In genomic region chr11:122802876-122803275, GRCh38 we compare ENCODE assay signal across 28 cellular contexts. TPM values are rescaled to one million over a fixed set of nuclear protein-coding genes. Genes with fewer than 3 reads are reported as not detected.
DNase-seq lines count a peak whose midpoint lies in the region; ATAC-seq and TF ChIP-seq lines count a peak whose summit lies in the region.
"Had no signal": no experiment of that assay in that cellular context is flagged by ENCODE, and none has a peak within 500 bp of the region (broad histone marks: within the 10 kb centered on the region; RNA-seq: fewer than 3 reads in every experiment).

No MANE protein-coding gene starts in this region.

- peak overlapping the region; percentile 59 for H3K27ac ChIP-seq in AG04450 (ENCODE audit: low read depth, low read length)
- peak overlapping the region; percentile 100 for H3K27ac ChIP-seq in mammary epithelial cell (ENCODE audit: insufficient read depth, low read depth, low read length)
- peak overlapping the region; percentile 73 for H3K27ac ChIP-seq in mesenchymal stem cell (ENCODE audit: low read length, poor library complexity, severe bottlenecking)
- H3K27ac ChIP-seq: KMS-11 had no signal

- no peaks in the 10 kb centered on the region for H3K27me3 ChIP-seq in AG04450 (ENCODE audit: control insufficient read depth, insufficient read depth, low read length)
- no peaks in the 10 kb centered on the region for H3K27me3 ChIP-seq in mammary epithelial cell (ENCODE audit: insufficient read depth, low read length)
- no peaks in the 10 kb centered on the region for H3K27me3 ChIP-seq in mesenchymal stem cell (ENCODE audit: control insufficient read depth in 1 of 2, insufficient read depth in 1 of 2, low read length in 2 of 2)
- H3K27me3 ChIP-seq: dorsolateral prefrontal cortex had no signal

- no peaks in the 10 kb centered on the region for H4K20me1 ChIP-seq in mammary epithelial cell (ENCODE audit: insufficient read depth, low read length)

- no peak overlapping the region for H3K14ac ChIP-seq in mesenchymal stem cell (ENCODE audit: low read length in 2 of 2)

- H3K9me3 ChIP-seq in AG04450 (ENCODE audit: control insufficient read depth, insufficient read depth, low read length) (no peaks in the 10 kb centered on the region), mammary epithelial cell (replicated peaks; ENCODE audit: insufficient read depth, low read length) (no peaks in the 10 kb centered on the region), mesenchymal stem cell (ENCODE audit: control insufficient read depth, low read length) (no peaks in the 10 kb centered on the region)

- peaks cover 52% of the 10 kb centered on the region for H3K4me1 ChIP-seq in mammary epithelial cell (ENCODE audit: insufficient read depth, low read length)
- peaks cover 14% of the 10 kb centered on the region for H3K4me1 ChIP-seq in mesenchymal stem cell (ENCODE audit: control insufficient read depth, insufficient read depth, low read depth, low read length)

- intact Hi-C loops in mammary epithelial cell (cut with micrococcal nuclease): loop anchor here (1.0 to 10.0 kb wide), 5 partner anchors 14 to 392 kb away; partner anchors contain the start of genes CLMP and HSPA8

- H2AK5ac ChIP-seq in mesenchymal stem cell (ENCODE audit: low read length, severe bottlenecking): peak overlapping the region; percentile 71

- peak overlapping the region; percentile 99 for H3K27ac Mint-ChIP-seq in HFFc6
- H3K27ac Mint-ChIP-seq: progenitor cell of endocrine pancreas had no signal

- BruUV-seq in mammary epithelial cell (replicated peaks; lab: Mats Ljungman, UMichigan): TSS peak; percentile 85

- H4K8ac ChIP-seq in mesenchymal stem cell (ENCODE audit: low read length): no peak overlapping the region

- dilution Hi-C loops in mammary epithelial cell (cut with HindIII; ENCODE audit: low sequenced_read_pairs): loop anchor here (5.0 kb wide), 1 partner anchor 54 kb away; no protein-coding TSS in a partner anchor

- in situ Hi-C loops in mammary epithelial cell (cut with MboI; ENCODE audit: low sequenced_read_pairs in 2 of 2): no loop called here

- POLR2A ChIA-PET in AG04450 (lab: Yijun Ruan, JAX): no interaction called here

- no peak overlapping the region for H3K23ac ChIP-seq in mesenchymal stem cell (ENCODE audit: low read length in 2 of 2)

- H2BK120ac ChIP-seq in mesenchymal stem cell (ENCODE audit: low read depth, low read length): no peak overlapping the region

- no peaks in the 10 kb centered on the region for H3K79me2 ChIP-seq in mammary epithelial cell (ENCODE audit: insufficient read depth, low read length)

- H3K4me2 ChIP-seq in mammary epithelial cell (ENCODE audit: insufficient read depth, low read depth, low read length) (peak overlapping the region; percentile 74), mesenchymal stem cell (ENCODE audit: low read length, poor library complexity, severe bottlenecking) (no peak overlapping the region)
- H3K4me2 ChIP-seq: KMS-11 had no signal

- no peak overlapping the region for H2BK15ac ChIP-seq in mesenchymal stem cell (ENCODE audit: low read depth, poor library complexity, severe bottlenecking)

- peak overlapping the region; percentile 7 for H2AFZ ChIP-seq in mammary epithelial cell (ENCODE audit: low read depth, low read length)
- H2AFZ ChIP-seq in mesenchymal stem cell (ENCODE audit: low read depth, low read length): no peak overlapping the region

- ATAC-seq in GM21528 (IDR thresholded peaks at IDR 0.05; ENCODE audit: low FRiP score, unreplicated experiment): no peak
- ATAC-seq: activated naive CD8-positive, alpha-beta T cell treated with anti-CD3 and anti-CD28 coated beads, Interleukin-2, amount 50 U/mL, for 24 hours; left colon had no signal

- H3K27me3 Mint-ChIP-seq in HFFc6 (ENCODE audit: insufficient read depth): no peaks in the 10 kb centered on the region; the same call in none of the 2 replicates
- H3K27me3 Mint-ChIP-seq: activated naive CD8-positive, alpha-beta T cell treated with anti-CD3 and anti-CD28 coated beads, Interleukin-2, amount 50 U/mL, for 24 hours; progenitor cell of endocrine pancreas had no signal

- no peak overlapping the region for H2BK5ac ChIP-seq in mesenchymal stem cell (ENCODE audit: low read depth, low read length, poor library complexity, severe bottlenecking)

- no peak overlapping the region for H4K91ac ChIP-seq in mesenchymal stem cell (ENCODE audit: low read length)

- H3K36me3 ChIP-seq in mammary epithelial cell (ENCODE audit: insufficient read depth, low read length): peaks cover 13% of the 10 kb centered on the region
- H3K36me3 ChIP-seq in mesenchymal stem cell (ENCODE audit: control insufficient read depth in 1 of 2, insufficient read depth in 2 of 2, low read depth in 1 of 2, low read length in 2 of 2): peaks cover 22 to 31% of the 10 kb centered on the region in 2 experiments

- H3K4me3 ChIP-seq in AG04450 (ENCODE audit: low read depth, low read length) (no peak overlapping the region), mammary epithelial cell (replicated peaks in 1 of 3; ENCODE audit: insufficient read depth in 1 of 3, low read depth in 2 of 3, low read length in 3 of 3) (peak overlapping the region in 1 of 3 experiments; percentile 8), mesenchymal stem cell (ENCODE audit: insufficient read depth in 1 of 2, low read depth in 1 of 2, low read length in 2 of 2) (peak overlapping the region in 1 of 2 experiments; percentile 17)
- H3K4me3 ChIP-seq: dorsolateral prefrontal cortex had no signal

- no peak overlapping the region for H2BK12ac ChIP-seq in mesenchymal stem cell (ENCODE audit: low read length in 2 of 2)

- peak overlapping the region; percentile 74; the same call in 1 of the 2 replicates for H3K4me3 Mint-ChIP-seq in HFFc6
- H3K4me3 Mint-ChIP-seq: activated naive CD8-positive, alpha-beta T cell treated with anti-CD3 and anti-CD28 coated beads, Interleukin-2, amount 50 U/mL, for 24 hours; CD14-positive monocyte had no signal

- H3K36me3 Mint-ChIP-seq in HFFc6 (ENCODE audit: low read depth): peaks cover 25% of the 10 kb centered on the region

- CTCF ChIA-PET in AG04450 (lab: Charles Lee): no interaction called here
- CTCF ChIA-PET in mammary epithelial cell (lab: Charles Lee; ENCODE audit: low non-redundant PET): no interaction called here

- H3K79me1 ChIP-seq in mesenchymal stem cell (replicated peaks; ENCODE audit: low read length, poor library complexity, severe bottlenecking): peaks cover 13% of the 10 kb centered on the region

- no peak overlapping the region for H3K18ac ChIP-seq in mesenchymal stem cell (ENCODE audit: low read depth in 1 of 2, low read length in 2 of 2)

- 16% methylated on average over 5 of the region's 5 CpGs for WGBS in mammary epithelial cell (ENCODE audit: low coverage, missing lambda C conversion rate)
- WGBS in mesenchymal stem cell: 99% methylated on average over 5 of the region's 5 CpGs

- DNase-seq in AG04450 (ENCODE audit: low read depth, low spot score): no peak
- no peak for DNase-seq in HFFc6
- DNase-seq in mammary epithelial cell: no peak
- DNase-seq in mesenchymal stem cell: no peak
- no peak for DNase-seq in stimulated activated CD4-positive, alpha-beta T cell treated with anti-CD3 and anti-CD28 coated beads, Interleukin-4, amount 100 ng/mL, for 4 hours
- DNase-seq in NK-92 (lab: John Stamatoyannopoulos, UW; ENCODE audit: unreplicated experiment): no peak
- no peak for DNase-seq in Kasumi-1 (lab: John Stamatoyannopoulos, UW)
- DNase-seq: activated CD4-positive, alpha-beta T cell treated with anti-CD3 and anti-CD28 coated beads for 48 hours; activated effector memory CD4-positive, alpha-beta T cell treated with anti-CD3 and anti-CD28 coated beads, Interleukin-2, amount 50 U/mL, for 16 hours; activated naive CD8-positive, alpha-beta T cell treated with anti-CD3 and anti-CD28 coated beads, Interleukin-2, amount 50 U/mL, for 24 hours; DMS79; erythroblast; H7; left colon; NCI-H1048; NCI-H1930; NCI-H774; SHP77 treated with DMSO at 0.1 percent for 48 hours; stimulated activated CD4-positive, alpha-beta T cell treated with anti-CD3 and anti-CD28 coated beads, Interleukin-2, amount 100 ng/mL, for 48 hours had no signal

- TF ChIP-seq CTCF in AG04450 (IDR thresholded peaks at IDR 0.05; ENCODE audit: low read depth, low read length): no peak
- TF ChIP-seq CTCF in HFFc6 (IDR thresholded peaks at IDR 0.05): no peak
- TF ChIP-seq CTCF in mammary epithelial cell (conservative IDR thresholded peaks at IDR 0.05 in 1 of 2, IDR thresholded peaks at IDR 0.05 in 1 of 2; ENCODE audit: extremely low read depth in 1 of 2, insufficient read depth in 1 of 2, low read depth in 1 of 2, low read length in 2 of 2): no peak

- no peaks in the 10 kb centered on the region for H3K9me3 Mint-ChIP-seq in HFFc6
- H3K9me3 Mint-ChIP-seq: activated naive CD8-positive, alpha-beta T cell treated with anti-CD3 and anti-CD28 coated beads, Interleukin-2, amount 50 U/mL, for 24 hours; CD14-positive monocyte had no signal

- H3K9ac ChIP-seq in mammary epithelial cell (ENCODE audit: insufficient read depth, low read length): peak overlapping the region; percentile 65
- H3K9ac ChIP-seq in mesenchymal stem cell (ENCODE audit: low read length): peak overlapping the region; percentile 60
- H3K9ac ChIP-seq: KMS-11 had no signal

- H3K4ac ChIP-seq in mesenchymal stem cell (ENCODE audit: low read depth in 1 of 2, low read length in 2 of 2): no peak overlapping the region

- H3K4me1 Mint-ChIP-seq in HFFc6 (ENCODE audit: low read depth): peaks cover 41% of the 10 kb centered on the region

RNA-seq across cellular contexts. Expression of gene CRTAM, which starts 35.4 kb away (rescaled TPM):
- polyA plus RNA-seq in AG04450 (2011; rRNA removed) (not detected in 2 replicates), mammary epithelial cell (0.03 TPM)
- not detected in 2 replicates for polyA minus RNA-seq in AG04450 (2011; rRNA and poly(A)+ RNA removed)
- not detected for total RNA-seq in HFFc6 (2021; fragmentation: NEBNext Ultra II Directional; extraction: Animal tissue kit (Norgen Biotek cat#: 25700))
- under 1 TPM in 1 of 2 donors, not detected in 1; 0.33 TPM for total RNA-seq in mammary epithelial cell
- polyA minus RNA-seq in mammary epithelial cell: not detected
- polyA plus RNA-seq in mesenchymal stem cell (2013, experiment 1 of 2): 0.01 TPM
- polyA plus RNA-seq in mesenchymal stem cell (2013, experiment 2 of 2): not detected
- total RNA-seq: A673, HT-29, OCI-LY7, progenitor cell of endocrine pancreas had no signal
- polyA plus RNA-seq: neural cell had no signal
